19 cellular contexts compared by ENCODE assay signal in the genomic region with DNA sequence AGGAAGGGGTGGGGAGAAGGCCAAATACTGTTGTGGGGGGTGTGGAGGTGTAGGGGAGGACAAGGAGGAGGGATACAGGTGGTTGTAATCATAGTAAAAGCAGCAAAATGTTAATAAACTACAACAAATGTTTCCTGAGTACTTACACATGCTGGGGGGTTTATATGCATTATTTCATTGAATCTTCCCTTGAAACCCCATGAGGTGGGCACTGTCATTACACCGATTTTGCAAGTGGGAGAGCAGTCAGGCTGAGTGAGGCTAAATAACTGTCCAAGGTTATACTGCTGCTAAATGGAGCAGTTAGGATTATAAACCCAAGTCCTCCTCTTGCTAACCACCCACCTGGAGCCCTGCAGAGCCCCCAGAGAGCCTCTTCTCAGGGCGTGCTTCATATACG. TPM values are rescaled to one million over a fixed set of nuclear protein-coding genes. Genes with fewer than 3 reads are reported as not detected.
A peak's percentile ranks its signal among the peaks of the same experiment; 100 is the strongest.
DNase-seq lines count a peak whose midpoint lies in the region; ATAC-seq and TF ChIP-seq lines count a peak whose summit lies in the region.
"Had no signal": no experiment of that assay in that cellular context is flagged by ENCODE, and none has a peak within 500 bp of the region (broad histone marks: within the 10 kb centered on the region; RNA-seq: fewer than 3 reads in every experiment).

No MANE protein-coding gene starts in this region.

- H3K36me3 ChIP-seq in PC-3 (ENCODE audit: low read depth, low read length), result no peaks in the 10 kb centered on the region
- no peaks in the 10 kb centered on the region for H3K36me3 ChIP-seq in endodermal cell (ENCODE audit: control insufficient read depth, insufficient read depth, low read length)
- H3K36me3 ChIP-seq in ovary, result no peaks in the 10 kb centered on the region
- H3K36me3 ChIP-seq: BE2C had no signal

- no peak overlapping the region for H2BK12ac ChIP-seq in H9 (ENCODE audit: insufficient read length, low read depth, low read length)

- CTCF ChIA-PET in PC-3 (lab: Charles Lee), result no interaction called here

- no peak overlapping the region for H3K4ac ChIP-seq in H9 (ENCODE audit: low read depth, low read length)

- H2BK120ac ChIP-seq in H9 (ENCODE audit: low read depth, low read length, poor library complexity, severe bottlenecking), result no peak overlapping the region

- no peaks in the 10 kb centered on the region; a peak in 1 of 5 replicates for H3K9me3 Mint-ChIP-seq in H9
- no peaks in the 10 kb centered on the region for H3K9me3 Mint-ChIP-seq in endodermal cell
- H3K9me3 Mint-ChIP-seq in type B pancreatic cell, result no peaks in the 10 kb centered on the region
- H3K9me3 Mint-ChIP-seq: IgD-negative memory B cell had no signal

- H2AK5ac ChIP-seq in H9 (ENCODE audit: insufficient read length, low read length), result no peak overlapping the region

- no CpG with 5 or more reads among the region's 3 CpGs for WGBS in H9 (ENCODE audit: extremely low coverage, insufficient read length, low lambda C conversion rate)
- WGBS in endodermal cell (ENCODE audit: insufficient coverage in 1 of 2, insufficient read length in 1 of 2), 2 experiments, result 56 to 76% methylated on average over 1 to 3 of the region's 3 CpGs
- 66 to 75% (median 70%) methylated on average over 3 of the region's 3 CpGs for WGBS in ovary, 3 donors

- POLR2A ChIA-PET in PC-3 (lab: Charles Lee; ENCODE audit: unreplicated experiment), result no interaction called here

- no peaks in the 10 kb centered on the region for H3K27me3 ChIP-seq in H9 (ENCODE audit: insufficient read depth, low read length)
- H3K27me3 ChIP-seq in PC-3 (ENCODE audit: low read length), result no peaks in the 10 kb centered on the region
- no peaks in the 10 kb centered on the region for H3K27me3 ChIP-seq in endodermal cell (ENCODE audit: control insufficient read depth, insufficient read depth, low read length, poor library complexity, severe bottlenecking)
- no peaks in the 10 kb centered on the region for H3K27me3 ChIP-seq in ovary
- H3K27me3 ChIP-seq: BE2C had no signal

- no peak overlapping the region for H3K56ac ChIP-seq in H9 (ENCODE audit: insufficient read length, low read depth, low read length)

- H2BK5ac ChIP-seq in H9 (ENCODE audit: insufficient read length, low read length), result no peak overlapping the region

- ATAC-seq in PC-3 (no peak), HG03025 (IDR thresholded peaks at IDR 0.05; ENCODE audit: low FRiP score, unreplicated experiment) (no peak)

- no peaks in the 10 kb centered on the region for H3K79me1 ChIP-seq in H9 (ENCODE audit: insufficient read depth, low read depth, low read length, poor library complexity, severe bottlenecking)

- H3K9me2 ChIP-seq in PC-3 (replicated peaks; ENCODE audit: low read length), result no peaks in the 10 kb centered on the region

- no peak for TF ChIP-seq POLR2A in ovary (IDR thresholded peaks at IDR 0.05)

- H3K9ac ChIP-seq in H9 (ENCODE audit: extremely low read depth, insufficient read length, low read length) (no peak overlapping the region), PC-3 (ENCODE audit: low read length) (no peak overlapping the region), endodermal cell (ENCODE audit: extremely low read depth, low read length, poor library complexity, severe bottlenecking) (no peak overlapping the region)
- H3K9ac ChIP-seq: GM23248 had no signal

- H4K20me1 ChIP-seq in H9 (ENCODE audit: control insufficient read depth, insufficient read depth, insufficient read length) (no peaks in the 10 kb centered on the region), PC-3 (ENCODE audit: low read length) (no peaks in the 10 kb centered on the region)

- H3K27ac ChIP-seq in H9 (ENCODE audit: insufficient read length, low read depth, low read length) (no peak overlapping the region), PC-3 (ENCODE audit: low read length) (no peak overlapping the region), endodermal cell (ENCODE audit: low read depth, low read length) (no peak overlapping the region), ovary (no peak overlapping the region)
- H3K27ac ChIP-seq: GM23248 had no signal

- peaks cover 48 to 61% of the 10 kb centered on the region in 2 experiments for H3K4me1 Mint-ChIP-seq in H9
- H3K4me1 Mint-ChIP-seq in endodermal cell, result peaks cover 9% of the 10 kb centered on the region
- peaks cover 27% of the 10 kb centered on the region for H3K4me1 Mint-ChIP-seq in type B pancreatic cell (ENCODE audit: unreplicated experiment)
- H3K4me1 Mint-ChIP-seq: IgD-negative memory B cell had no signal

- H3K23ac ChIP-seq in H9 (ENCODE audit: insufficient read length, low read depth, low read length), result no peak overlapping the region

- H3K4me1 ChIP-seq in H9 (ENCODE audit: insufficient read depth, low read length), result peaks cover 16% of the 10 kb centered on the region
- H3K4me1 ChIP-seq in PC-3 (ENCODE audit: insufficient read depth, low read length), result peaks cover 8% of the 10 kb centered on the region
- H3K4me1 ChIP-seq in endodermal cell (ENCODE audit: control insufficient read depth, insufficient read depth, low read length), result no peaks in the 10 kb centered on the region
- no peaks in the 10 kb centered on the region for H3K4me1 ChIP-seq in ovary (ENCODE audit: insufficient read depth)
- H3K4me1 ChIP-seq: BE2C had no signal

- H3K27me3 Mint-ChIP-seq in H9 (ENCODE audit: low read depth) (no peaks in the 10 kb centered on the region), endodermal cell (ENCODE audit: insufficient read depth) (no peaks in the 10 kb centered on the region), type B pancreatic cell (no peaks in the 10 kb centered on the region)

- intact Hi-C loops in PC-3 (cut with micrococcal nuclease) (no loop called here), ovary (cut with DNase I) (no loop called here)

- no peak overlapping the region for H2BK15ac ChIP-seq in H9 (ENCODE audit: low read depth, low read length)

- no peak overlapping the region for H4K91ac ChIP-seq in H9 (ENCODE audit: insufficient read length, low read depth, low read length)

- H2AFZ ChIP-seq in H9 (ENCODE audit: low read length) (no peak overlapping the region), PC-3 (ENCODE audit: low read length) (no peak overlapping the region)
- H2AFZ ChIP-seq: GM23248 had no signal

- H4K8ac ChIP-seq in H9 (replicated peaks; ENCODE audit: insufficient read length, low read depth, low read length), result no peak overlapping the region

- BruUV-seq in PC-3 (replicated peaks; lab: Mats Ljungman, UMichigan), result no TSS peak

- H3K4me3 ChIP-seq in PC-3 (ENCODE audit: low read length), result no peak overlapping the region
- no peak overlapping the region for H3K4me3 ChIP-seq in endodermal cell (ENCODE audit: low read length)
- no peak overlapping the region for H3K4me3 ChIP-seq in ovary
- H3K4me3 ChIP-seq: GM23248 had no signal

- no peak overlapping the region for H2BK20ac ChIP-seq in H9 (ENCODE audit: low read depth, low read length, poor library complexity, severe bottlenecking)

- DNase-seq in H9, result no peak
- DNase-seq in PC-3, result no peak
- DNase-seq in endodermal cell, result no peak
- no peak for DNase-seq in type B pancreatic cell (ENCODE audit: extremely low spot score, unreplicated experiment)
- DNase-seq in dedifferentiated amniotic fluid mesenchymal stem cell (ENCODE audit: extremely low spot score), result no peak
- DNase-seq in ovary, result no peak
- DNase-seq: BE2C, GM23248, Karpas-422, NCI-H1436 treated with DMSO at 0.1 percent for 48 hours, NCI-H1930, NCI-H226, NCI-H524, NCI-H774, RPMI8226, SHP77 had no signal

- H3K4me3 Mint-ChIP-seq in H9 (no peak overlapping the region), endodermal cell (no peak overlapping the region), type B pancreatic cell (no peak overlapping the region)
- H3K4me3 Mint-ChIP-seq: IgD-negative memory B cell had no signal

- no peak overlapping the region for H3K14ac ChIP-seq in H9 (ENCODE audit: insufficient read depth, low read length)

- H3T11ph ChIP-seq in H9 (ENCODE audit: low read length), result no peak overlapping the region

- H3K4me2 ChIP-seq in H9 (ENCODE audit: insufficient read depth, insufficient read length, low read length) (no peak overlapping the region), PC-3 (ENCODE audit: low read length) (no peak overlapping the region)

- TF ChIP-seq EP300 in ovary (IDR thresholded peaks at IDR 0.05), result no peak

- H3K9me3 ChIP-seq in H9 (ENCODE audit: control insufficient read depth, low read depth, low read length) (no peaks in the 10 kb centered on the region), PC-3 (ENCODE audit: low read length) (no peaks in the 10 kb centered on the region), endodermal cell (ENCODE audit: control insufficient read depth, low read length) (no peaks in the 10 kb centered on the region), ovary (no peaks in the 10 kb centered on the region)
- H3K9me3 ChIP-seq: BE2C had no signal

- no peak overlapping the region for H3K18ac ChIP-seq in H9 (ENCODE audit: insufficient read length, low read depth, low read length)

- H3K36me3 Mint-ChIP-seq in H9 (ENCODE audit: insufficient read depth in 1 of 3, low read depth in 3 of 3), result no peaks in the 10 kb centered on the region
- no peaks in the 10 kb centered on the region for H3K36me3 Mint-ChIP-seq in endodermal cell (ENCODE audit: low read depth)
- H3K36me3 Mint-ChIP-seq in type B pancreatic cell, result no peaks in the 10 kb centered on the region

- no peaks in the 10 kb centered on the region for H3K23me2 ChIP-seq in H9 (ENCODE audit: insufficient read length, low read depth, low read length, poor library complexity, severe bottlenecking)

- no peaks in the 10 kb centered on the region for H3K79me2 ChIP-seq in H9 (ENCODE audit: insufficient read depth, low read length)
- no peaks in the 10 kb centered on the region for H3K79me2 ChIP-seq in PC-3 (ENCODE audit: low read length)

- H4K5ac ChIP-seq in H9 (ENCODE audit: insufficient read length, low read depth, low read length), result no peak overlapping the region

- TF ChIP-seq CTCF in H9 (conservative IDR thresholded peaks at IDR 0.05) (peak; percentile 41; the same call in 2 of the 3 replicates), PC-3 (conservative IDR thresholded peaks at IDR 0.05; ENCODE audit: low read depth, low read length) (0 out of 2 replicates have a peak, but pooled peaks have one; percentile 14), endodermal cell (conservative IDR thresholded peaks at IDR 0.05) (peak; percentile 55), type B pancreatic cell (conservative IDR thresholded peaks at IDR 0.05) (peak; percentile 39), ovary (IDR thresholded peaks at IDR 0.05) (no peak)

- H3K27ac Mint-ChIP-seq in H9, result no peak overlapping the region; a peak in 1 of 7 replicates
- H3K27ac Mint-ChIP-seq in endodermal cell, result no peak overlapping the region
- no peak overlapping the region for H3K27ac Mint-ChIP-seq in type B pancreatic cell
- H3K27ac Mint-ChIP-seq: IgD-negative memory B cell had no signal

- no peaks in the 10 kb centered on the region for H3F3A ChIP-seq in PC-3 (ENCODE audit: low read length, unreplicated experiment)

RNA-seq across cellular contexts. Expression of gene GRHL3, which starts 14.4 kb away (rescaled TPM):
- 3.5 and 4.0 TPM in 2 replicates for total RNA-seq in H9 (2021)
- 3.5 and 7.8 TPM in 2 replicates for total RNA-seq in PC-3 (2014; rRNA removed)
- 1 to 10 TPM; 1.8 to 2.5 TPM for total RNA-seq in endodermal cell
- 2.6 TPM for polyA plus RNA-seq in endodermal cell (2013, experiment 1 of 2)
- 2.6 TPM for polyA plus RNA-seq in endodermal cell (2013, experiment 2 of 2)
- 70.6 and 194 TPM in 2 replicates for total RNA-seq in type B pancreatic cell (ENCODE audit: low replicate concordance)
- 1 to 10 TPM in 1 of 7 donors, under 1 TPM in 2, not detected in 4; 0.15 to 1.6 (median 0.48) TPM for total RNA-seq in ovary
- polyA plus RNA-seq in ovary, result not detected
- total RNA-seq: A673, GM23248 had no signal
- polyA plus RNA-seq: GM23248, IgD-negative memory B cell had no signal

Comparison
In these comparisons a context has a peak if more than half of its experiments do, and no peak if none do; other contexts are left out.
1. CTCF ChIP-seq: peak in H9 (single experiment), PC-3 (single experiment), endodermal cell (single experiment) and type B pancreatic cell (single experiment); none in ovary (0 of 3).